ENCODE assay signal across 16 cellular contexts in genomic region chr10:7433861-7434260, GRCh38.
"Had no signal": no experiment of that assay in that cellular context is flagged by ENCODE, and none has a peak within 500 bp of the region (broad histone marks: within the 10 kb centered on the region; RNA-seq: fewer than 3 reads in every experiment).

No MANE protein-coding gene starts in this region.

- H3K4me3 Mint-ChIP-seq: activated B cell treated with CpG ODN at 0.5 μM for 24 hours; activated CD4-positive, alpha-beta T cell treated with anti-CD3 and anti-CD28 coated beads, Interleukin-2, amount 10 ng/mL, durations not matched to agents 7 days and 5 days; effector memory CD8-positive, alpha-beta T cell; memory B cell; T-cell had no signal

- H3K27me3 Mint-ChIP-seq: T-cell had no signal

- H3K27ac Mint-ChIP-seq: activated B cell treated with CpG ODN at 0.5 μM for 24 hours; activated CD4-positive, alpha-beta T cell treated with anti-CD3 and anti-CD28 coated beads, Interleukin-2, amount 10 ng/mL, durations not matched to agents 7 days and 5 days; activated T-helper 2 cell treated with anti-CD3 and anti-CD28 coated beads, Interferon-gamma antibody, Interleukin-2, Interleukin-4, amounts not matched to agents 10 μg/mL and 5 μg/mL and 100 μg/mL, durations not matched to agents 14 hours and 24 hours and 36 hours; effector memory CD8-positive, alpha-beta T cell; memory B cell; T-cell had no signal

- H3K27me3 ChIP-seq: body of pancreas had no signal

- H3K36me3 Mint-ChIP-seq: memory B cell, T-cell had no signal

- H3K9me3 Mint-ChIP-seq: activated B cell treated with CpG ODN at 0.5 μM for 24 hours; activated CD4-positive, alpha-beta T cell treated with anti-CD3 and anti-CD28 coated beads, Interleukin-2, amount 10 ng/mL, durations not matched to agents 7 days and 5 days; activated T-helper 2 cell treated with anti-CD3 and anti-CD28 coated beads, Interferon-gamma antibody, Interleukin-2, Interleukin-4, amounts not matched to agents 10 μg/mL and 5 μg/mL and 100 μg/mL, durations not matched to agents 14 hours and 24 hours and 36 hours; effector memory CD8-positive, alpha-beta T cell; memory B cell; nephron progenitor cell; T-cell had no signal

- DNase-seq: activated B cell treated with CpG ODN at 0.5 μM for 24 hours; activated CD4-positive, alpha-beta T cell treated with anti-CD3 and anti-CD28 coated beads, Interleukin-2, amount 10 ng/mL, durations not matched to agents 7 days and 5 days; activated CD8-positive, alpha-beta memory T cell treated with anti-CD3 and anti-CD28 coated beads for 24 hours; activated naive CD4-positive, alpha-beta T cell treated with anti-CD3 and anti-CD28 coated beads, Interleukin-2, amount 50 U/mL, for 16 hours; activated T-cell treated with anti-CD3 and anti-CD28 coated beads for 4 hours; effector memory CD8-positive, alpha-beta T cell; erythroblast; nephron progenitor cell; stimulated activated CD4-positive, alpha-beta T cell treated with anti-CD3 and anti-CD28 coated beads, Interleukin-4, amount 100 ng/mL, for 4 hours; stomach; T-cell had no signal

- H3K36me3 ChIP-seq: stomach, thoracic aorta had no signal

- H3K4me3 ChIP-seq: stomach, thoracic aorta had no signal

- ATAC-seq: effector memory CD8-positive, alpha-beta T cell; left lobe of liver; T-cell had no signal

- H3K9me3 ChIP-seq: body of pancreas, stomach, thoracic aorta had no signal

- H3K27ac ChIP-seq: body of pancreas, stomach, thoracic aorta had no signal
